10 cellular contexts compared by ENCODE assay signal in genomic region chr11:22703561-22703960, GRCh38. TPM values are rescaled to one million over a fixed set of nuclear protein-coding genes. Genes with fewer than 3 reads are reported as not detected.
DNase-seq lines count a peak whose midpoint lies in the region; ATAC-seq, FAIRE-seq and TF ChIP-seq lines count a peak whose summit lies in the region.
"Had no signal": no experiment of that assay in that cellular context is flagged by ENCODE, and none has a peak within 500 bp of the region (broad histone marks: within the 10 kb centered on the region; RNA-seq: fewer than 3 reads in every experiment).

No MANE protein-coding gene starts in this region.

- CTCF ChIA-PET in activated CD8-positive, alpha-beta T cell treated with anti-CD3 and anti-CD28 coated beads for 36 hours (lab: Charles Lee) = interaction anchor here (1.2 to 1.3 kb wide), 2 partner anchors 26 to 172 kb away, joined by 3 to 4 read pairs; no protein-coding TSS in a partner anchor
- CTCF ChIA-PET in activated CD8-positive, alpha-beta T cell treated with anti-CD3 and anti-CD28 coated beads, Interleukin-2, amount 10 ng/mL, durations not matched to agents 7 days and 5 days (lab: Charles Lee) = no interaction called here
- CTCF ChIA-PET in endothelial cell of umbilical vein (lab: Charles Lee) = interaction anchor here (1.1 to 1.5 kb wide), 3 partner anchors 13 to 105 kb away, joined by 3 to 4 read pairs (median 4); no protein-coding TSS in a partner anchor

- H3K4me2 ChIP-seq in endothelial cell of umbilical vein (ENCODE audit: insufficient read depth, low read length) = peak overlapping the region; percentile 67

- no peak for DNase-seq in activated CD8-positive, alpha-beta T cell treated with anti-CD3 and anti-CD28 coated beads for 36 hours
- no peak for DNase-seq in activated CD8-positive, alpha-beta T cell treated with anti-CD3 and anti-CD28 coated beads, Interleukin-2, amount 10 ng/mL, durations not matched to agents 7 days and 5 days
- DNase-seq in NCI-H510A treated with DMSO at 0.1 percent for 48 hours (lab: John Stamatoyannopoulos, UW) = peak; percentile 87
- peak; percentile 58 for DNase-seq in endothelial cell of umbilical vein (ENCODE audit: low read depth, low spot score)
- DNase-seq in renal cortical epithelial cell (ENCODE audit: low read depth) = peak; percentile 16
- no peak for DNase-seq in activated CD8-positive, alpha-beta memory T cell treated with anti-CD3 and anti-CD28 coated beads, Interleukin-2, amount 50 U/mL, for 48 hours
- DNase-seq in foreskin fibroblast = no peak
- DNase-seq: activated naive CD4-positive, alpha-beta T cell had no signal

- peak overlapping the region; percentile 68 for H3K27ac ChIP-seq in endothelial cell of umbilical vein (ENCODE audit: insufficient read depth, low read depth, low read length)

- no peak for TF ChIP-seq CTCF in activated CD8-positive, alpha-beta T cell treated with anti-CD3 and anti-CD28 coated beads for 36 hours (IDR thresholded peaks at IDR 0.05)
- TF ChIP-seq CTCF in endothelial cell of umbilical vein (IDR thresholded peaks at IDR 0.05; ENCODE audit: extremely low read depth in 1 of 2, insufficient read depth in 1 of 2, low read depth in 1 of 2, low read length in 2 of 2) = no peak
- TF ChIP-seq CTCF in foreskin fibroblast (IDR thresholded peaks at IDR 0.05; ENCODE audit: low read depth, low read length) = no peak

- peaks cover 3% of the 10 kb centered on the region for H3K27me3 Mint-ChIP-seq in activated CD8-positive, alpha-beta T cell treated with anti-CD3 and anti-CD28 coated beads for 36 hours
- peaks cover 2% of the 10 kb centered on the region for H3K27me3 Mint-ChIP-seq in activated CD8-positive, alpha-beta T cell treated with anti-CD3 and anti-CD28 coated beads, Interleukin-2, amount 10 ng/mL, durations not matched to agents 7 days and 5 days (ENCODE audit: low read depth)

- no peak for ATAC-seq in activated CD8-positive, alpha-beta T cell treated with anti-CD3 and anti-CD28 coated beads for 36 hours
- no peak for ATAC-seq in activated CD8-positive, alpha-beta T cell treated with anti-CD3 and anti-CD28 coated beads, Interleukin-2, amount 10 ng/mL, durations not matched to agents 7 days and 5 days
- ATAC-seq in esophagus mucosa = no peak

- no peaks in the 10 kb centered on the region for H3K36me3 ChIP-seq in endothelial cell of umbilical vein (ENCODE audit: control insufficient read depth in 2 of 2, extremely low read depth in 1 of 2, insufficient read depth in 2 of 2, low read length in 2 of 2)

- peaks cover 20% of the 10 kb centered on the region for H3K4me1 ChIP-seq in endothelial cell of umbilical vein (ENCODE audit: control insufficient read depth, extremely low read depth, insufficient read depth, low read length)

- dilution Hi-C loops in endothelial cell of umbilical vein (cut with MboI; ENCODE audit: extremely low pct_ligation_motif_present, low sequenced_read_pairs) = no loop called here

- H3K27ac Mint-ChIP-seq in activated CD8-positive, alpha-beta T cell treated with anti-CD3 and anti-CD28 coated beads for 36 hours = peak overlapping the region; percentile 81
- no peak overlapping the region for H3K27ac Mint-ChIP-seq in activated CD8-positive, alpha-beta T cell treated with anti-CD3 and anti-CD28 coated beads, Interleukin-2, amount 10 ng/mL, durations not matched to agents 7 days and 5 days

- H2AFZ ChIP-seq in endothelial cell of umbilical vein (ENCODE audit: low read depth, low read length) = peak overlapping the region; percentile 70

- intact Hi-C loops in activated CD8-positive, alpha-beta T cell treated with anti-CD3 and anti-CD28 coated beads for 36 hours (cut with micrococcal nuclease) = no loop called here
- intact Hi-C loops in endothelial cell of umbilical vein (cut with micrococcal nuclease) = loop anchor here (1.0 to 5.0 kb wide), 3 partner anchors 25 to 124 kb away; partner anchors contain the start of genes FANCF and SVIP

- H3K9me3 Mint-ChIP-seq in activated CD8-positive, alpha-beta T cell treated with anti-CD3 and anti-CD28 coated beads for 36 hours = no peaks in the 10 kb centered on the region
- no peaks in the 10 kb centered on the region for H3K9me3 Mint-ChIP-seq in activated CD8-positive, alpha-beta T cell treated with anti-CD3 and anti-CD28 coated beads, Interleukin-2, amount 10 ng/mL, durations not matched to agents 7 days and 5 days (ENCODE audit: insufficient read depth)

- H3K9me3 ChIP-seq in endothelial cell of umbilical vein (replicated peaks; ENCODE audit: control insufficient read depth, insufficient read depth, low read length) = no peaks in the 10 kb centered on the region

- H3K9ac ChIP-seq in endothelial cell of umbilical vein (replicated peaks; ENCODE audit: extremely low read depth, insufficient read depth, low read length) = peak overlapping the region; percentile 63

- peaks cover 18% of the 10 kb centered on the region for H3K4me1 Mint-ChIP-seq in activated CD8-positive, alpha-beta T cell treated with anti-CD3 and anti-CD28 coated beads for 36 hours (ENCODE audit: low read depth)
- H3K4me1 Mint-ChIP-seq in activated CD8-positive, alpha-beta T cell treated with anti-CD3 and anti-CD28 coated beads, Interleukin-2, amount 10 ng/mL, durations not matched to agents 7 days and 5 days (ENCODE audit: low read depth) = no peaks in the 10 kb centered on the region

- H3K9me1 ChIP-seq in endothelial cell of umbilical vein (replicated peaks; ENCODE audit: control insufficient read depth, extremely low read depth, insufficient read depth, low read length) = no peaks in the 10 kb centered on the region

- POLR2A ChIA-PET in activated CD8-positive, alpha-beta T cell treated with anti-CD3 and anti-CD28 coated beads for 36 hours (lab: Charles Lee) = interaction anchor here (0.9 kb wide), 1 partner anchor 27 kb away, joined by 3 read pairs; no protein-coding TSS in a partner anchor
- POLR2A ChIA-PET in activated CD8-positive, alpha-beta T cell treated with anti-CD3 and anti-CD28 coated beads, Interleukin-2, amount 10 ng/mL, durations not matched to agents 7 days and 5 days (lab: Charles Lee) = no interaction called here
- POLR2A ChIA-PET in endothelial cell of umbilical vein (lab: Charles Lee) = interaction anchor here (0.5 kb wide), 1 partner anchor 126 kb away, joined by 5 read pairs; the partner anchor contains the start of gene SVIP

- no peaks in the 10 kb centered on the region for H3K79me2 ChIP-seq in endothelial cell of umbilical vein (ENCODE audit: control insufficient read depth, insufficient read depth, low read length)

- H3K27me3 ChIP-seq in endothelial cell of umbilical vein (ENCODE audit: control insufficient read depth in 2 of 2, insufficient read depth in 2 of 2, low read length in 2 of 2) = peaks cover 0 to 10% of the 10 kb centered on the region in 2 experiments

- TF ChIP-seq POLR2A in endothelial cell of umbilical vein (IDR thresholded peaks at IDR 0.05; ENCODE audit: low read depth, low read length) = no peak

- H3K4me3 Mint-ChIP-seq in activated CD8-positive, alpha-beta T cell treated with anti-CD3 and anti-CD28 coated beads for 36 hours = no peak overlapping the region
- no peak overlapping the region for H3K4me3 Mint-ChIP-seq in activated CD8-positive, alpha-beta T cell treated with anti-CD3 and anti-CD28 coated beads, Interleukin-2, amount 10 ng/mL, durations not matched to agents 7 days and 5 days

- no peaks in the 10 kb centered on the region for H4K20me1 ChIP-seq in endothelial cell of umbilical vein (replicated peaks; ENCODE audit: control insufficient read depth, extremely low read depth, insufficient read depth, low read length)

- FAIRE-seq in endothelial cell of umbilical vein (lab: Jason Lieb, UNC) = no peak
- FAIRE-seq: TTC549 had no signal

- no peaks in the 10 kb centered on the region for H3K36me3 Mint-ChIP-seq in activated CD8-positive, alpha-beta T cell treated with anti-CD3 and anti-CD28 coated beads for 36 hours (ENCODE audit: low read depth)
- no peaks in the 10 kb centered on the region for H3K36me3 Mint-ChIP-seq in activated CD8-positive, alpha-beta T cell treated with anti-CD3 and anti-CD28 coated beads, Interleukin-2, amount 10 ng/mL, durations not matched to agents 7 days and 5 days (ENCODE audit: low read depth)

- no TSS peak for BruUV-seq in endothelial cell of umbilical vein (replicated peaks; lab: Mats Ljungman, UMichigan)

- H3K4me3 ChIP-seq in endothelial cell of umbilical vein (replicated peaks in 1 of 3; ENCODE audit: insufficient read depth in 1 of 3, low read depth in 1 of 3, low read length in 3 of 3) = no peak overlapping the region
- H3K4me3 ChIP-seq in foreskin fibroblast (ENCODE audit: low read depth in 1 of 2, low read length in 2 of 2) = no peak overlapping the region

TF ChIP-seq in endothelial cell of umbilical vein, 7 proteins besides CTCF, POLR2A, EP300 and RAD21:
- no peak for TF ChIP-seq GATA2 (IDR thresholded peaks at IDR 0.05; ENCODE audit: insufficient read depth, insufficient read length, low read depth, low read length)
- TF ChIP-seq POLR2AphosphoS5 (IDR thresholded peaks at IDR 0.05; ENCODE audit: insufficient read depth, low read depth, low read length) = no peak
- no peak for TF ChIP-seq EZH2 (IDR thresholded peaks at IDR 0.05; ENCODE audit: borderline replicate concordance, low read depth, low read length, severe bottlenecking)
- no peak for TF ChIP-seq MAX (IDR thresholded peaks at IDR 0.05; ENCODE audit: insufficient read depth, insufficient read length)
- TF ChIP-seq FOS (IDR thresholded peaks at IDR 0.05; ENCODE audit: borderline replicate concordance, insufficient read depth, low read length) = no peak
- TF ChIP-seq JUN (IDR thresholded peaks at IDR 0.05; ENCODE audit: borderline replicate concordance, insufficient read depth, insufficient read length, low read depth) = no peak
- no peak for TF ChIP-seq MYC (IDR thresholded peaks at IDR 0.05; ENCODE audit: low read depth, low read length)
TF ChIP-seq in endothelial cell of umbilical vein: peak in this region for 0.

RNA-seq across cellular contexts. Expression of gene GAS2, which starts 37.1 kb away (rescaled TPM):
- total RNA-seq in activated CD8-positive, alpha-beta T cell treated with anti-CD3 and anti-CD28 coated beads for 36 hours = 1 to 10 TPM in 1 of 2 experiments, under 1 TPM in 1; 0.99 to 2.6 TPM
- total RNA-seq in activated CD8-positive, alpha-beta T cell treated with anti-CD3 and anti-CD28 coated beads, Interleukin-2, amount 10 ng/mL, durations not matched to agents 7 days and 5 days = 1 to 10 TPM in 1 of 2 experiments, under 1 TPM in 1; 0.89 to 1.5 TPM
- total RNA-seq in endothelial cell of umbilical vein = 0.37 and 0.88 TPM in 2 replicates
- polyA plus RNA-seq in endothelial cell of umbilical vein = 0.54 and 0.94 TPM in 2 replicates
- 0.61 and 0.80 TPM in 2 replicates for polyA plus RNA-seq in endothelial cell of umbilical vein (2011; cell fraction: cytosol; rRNA removed)
- 0.51 and 0.66 TPM in 2 replicates for polyA plus RNA-seq in endothelial cell of umbilical vein (2011; cell fraction: nucleus; rRNA removed)
- polyA plus RNA-seq in endothelial cell of umbilical vein (2012) = 0.65 and 1.5 TPM in 2 replicates
- 0.91 and 1.8 TPM in 2 replicates for polyA minus RNA-seq in endothelial cell of umbilical vein
- not detected for polyA minus RNA-seq in endothelial cell of umbilical vein (2011; cell fraction: cytosol; rRNA and poly(A)+ RNA removed)
- 0.77 and 1.1 TPM in 2 replicates for polyA minus RNA-seq in endothelial cell of umbilical vein (2011; cell fraction: nucleus; rRNA and poly(A)+ RNA removed)
- 1.0 and 4.4 TPM in 2 replicates for total RNA-seq in renal cortical epithelial cell
- 1.2 TPM for total RNA-seq in esophagus mucosa

Comparison
In these comparisons a context has a peak if more than half of its experiments do, and no peak if none do; other contexts are left out.
1. DNase-seq: peak in NCI-H510A treated with DMSO at 0.1 percent for 48 hours (single experiment), endothelial cell of umbilical vein (single experiment) and renal cortical epithelial cell (single experiment); none in activated CD8-positive, alpha-beta T cell treated with anti-CD3 and anti-CD28 coated beads for 36 hours (single experiment), activated CD8-positive, alpha-beta T cell treated with anti-CD3 and anti-CD28 coated beads, Interleukin-2, amount 10 ng/mL, durations not matched to agents 7 days and 5 days (single experiment), activated CD8-positive, alpha-beta memory T cell treated with anti-CD3 and anti-CD28 coated beads, Interleukin-2, amount 50 U/mL, for 48 hours (single experiment) and foreskin fibroblast (0 of 2).